9 cellular contexts compared by ENCODE assay signal in genomic region chr1:175481126-175482071, GRCh38.
DNase-seq lines count a peak whose midpoint lies in the region; ATAC-seq, FAIRE-seq and TF ChIP-seq lines count a peak whose summit lies in the region.
"Had no signal": no experiment of that assay in that cellular context is flagged by ENCODE, and none has a peak within 500 bp of the region (broad histone marks: within the 10 kb centered on the region; RNA-seq: fewer than 3 reads in every experiment).

No MANE protein-coding gene starts in this region.

- H2AFZ ChIP-seq in H1 (ENCODE audit: low read length), result no peak overlapping the region

- H3K23ac ChIP-seq in H1 (ENCODE audit: insufficient read length), result no peak overlapping the region

- no peak overlapping the region for H2AK5ac ChIP-seq in H1 (ENCODE audit: low read depth, low read length)

- no peaks in the 10 kb centered on the region for H3K79me1 ChIP-seq in H1 (ENCODE audit: low read depth, low read length)

- no peak overlapping the region for H2BK5ac ChIP-seq in H1 (ENCODE audit: low read depth, low read length)

- intact Hi-C loops in natural killer cell (cut with micrococcal nuclease), result loop anchor here (1.0 to 10.0 kb wide), 2 partner anchors 262 to 403 kb away; partner anchors contain the start of gene TNR

- no peak overlapping the region for H2BK120ac ChIP-seq in H1 (replicated peaks; ENCODE audit: low read depth, low read length)

- ATAC-seq in GM21390 (IDR thresholded peaks at IDR 0.05; ENCODE audit: unreplicated experiment) (peak; percentile 55), natural killer cell (peak; percentile 48 to 72 (median 49))

- H2BK20ac ChIP-seq in H1 (ENCODE audit: low read length), result no peak overlapping the region

- TF ChIP-seq CTCF in H1 (IDR thresholded peaks at IDR 0.05; ENCODE audit: control extremely low read depth in 1 of 3, insufficient read depth in 1 of 3, low read depth in 1 of 3, low read length in 3 of 3), result peak in 2 of 3 experiments; percentile 45 to 58; a peak in 2 of 4 replicates
- peak; percentile 71 for TF ChIP-seq CTCF in natural killer cell (IDR thresholded peaks at IDR 0.05)

- CTCF ChIA-PET in H1 (lab: Charles Lee; ENCODE audit: partially characterized antibody), result interaction anchor here (0.6 to 2.2 kb wide), 21 partner anchors 9 to 274 kb away, joined by 3 to 9 read pairs (median 3); no protein-coding TSS in a partner anchor

- FAIRE-seq in H1 (lab: Jason Lieb, UNC), result no peak

- H3K79me2 ChIP-seq in H1 (ENCODE audit: control insufficient read depth in 1 of 2, insufficient read depth in 2 of 2, low read length in 2 of 2), result no peaks in the 10 kb centered on the region

- H2BK15ac ChIP-seq in H1 (ENCODE audit: low read length), result no peak overlapping the region

- H4K5ac ChIP-seq in H1 (ENCODE audit: insufficient read length, low read depth, low read length), result no peak overlapping the region

- TF ChIP-seq EP300 in H1 (IDR thresholded peaks at IDR 0.05; ENCODE audit: borderline replicate concordance in 1 of 2, low read depth in 2 of 2, low read length in 2 of 2), result no peak

- no peak overlapping the region for H3K27ac ChIP-seq in H1 (ENCODE audit: low read depth, low read length)

- H3K18ac ChIP-seq in H1 (ENCODE audit: extremely low read depth, low read length), result no peak overlapping the region

- H3K36me3 ChIP-seq in H1 (ENCODE audit: control insufficient read depth in 2 of 4, insufficient read depth in 4 of 4, low read length in 3 of 4), result no peaks in the 10 kb centered on the region

- H3K27ac Mint-ChIP-seq in natural killer cell, result no peak overlapping the region
- H3K27ac Mint-ChIP-seq in T-helper 2 cell treated with Interferon-gamma antibody and Interleukin-4, amounts not matched to agents 5 μg/mL and 100 μg/mL, for 36 hours, result no peak overlapping the region
- H3K27ac Mint-ChIP-seq: stimulated activated naive CD8-positive, alpha-beta T cell treated with anti-CD3 and anti-CD28 coated beads, Interleukin-15, Interleukin-2, amounts not matched to agents 100 ng/mL and 50 ng/mL, for 24 hours had no signal

- H2BK12ac ChIP-seq in H1 (ENCODE audit: low read depth, low read length), result no peak overlapping the region

- H3K14ac ChIP-seq in H1 (ENCODE audit: insufficient read length), result no peak overlapping the region

- no peak overlapping the region for H3K4me3 ChIP-seq in H1 (ENCODE audit: extremely low read depth in 1 of 4, insufficient read depth in 2 of 4, low read depth in 3 of 4, low read length in 4 of 4)

- DNase-seq in AML-193 (lab: John Stamatoyannopoulos, UW), result peak; percentile 1 to 22
- DNase-seq in NCI-H526 (lab: John Stamatoyannopoulos, UW), result peak; percentile 52 to 83
- no peak for DNase-seq in H1 (ENCODE audit: low read depth in 1 of 2, low spot score in 2 of 2)
- DNase-seq in natural killer cell, result no peak
- no peak for DNase-seq in T-helper 2 cell treated with Interferon-gamma antibody and Interleukin-4, amounts not matched to agents 5 μg/mL and 100 μg/mL, for 36 hours (ENCODE audit: low spot score)
- no peak for DNase-seq in occipital lobe (lab: John Stamatoyannopoulos, UW)
- DNase-seq in mucosa of gallbladder (ENCODE audit: low spot score), result no peak

- H3K9me3 ChIP-seq in H1 (ENCODE audit: insufficient read depth in 2 of 2, low read depth in 1 of 2, low read length in 1 of 2), result no peaks in the 10 kb centered on the region

- no peaks in the 10 kb centered on the region for H3K9me3 Mint-ChIP-seq in natural killer cell
- no peaks in the 10 kb centered on the region for H3K9me3 Mint-ChIP-seq in T-helper 2 cell treated with Interferon-gamma antibody and Interleukin-4, amounts not matched to agents 5 μg/mL and 100 μg/mL, for 36 hours
- H3K9me3 Mint-ChIP-seq: stimulated activated naive CD8-positive, alpha-beta T cell treated with anti-CD3 and anti-CD28 coated beads, Interleukin-15, Interleukin-2, amounts not matched to agents 100 ng/mL and 50 ng/mL, for 24 hours had no signal

- no peaks in the 10 kb centered on the region for H3K36me3 Mint-ChIP-seq in natural killer cell
- H3K36me3 Mint-ChIP-seq in T-helper 2 cell treated with Interferon-gamma antibody and Interleukin-4, amounts not matched to agents 5 μg/mL and 100 μg/mL, for 36 hours (ENCODE audit: low read depth), result no peaks in the 10 kb centered on the region

- H4K20me1 ChIP-seq in H1 (replicated peaks in 1 of 2; ENCODE audit: control insufficient read depth in 1 of 2, insufficient read depth in 2 of 2, low read length in 2 of 2), result no peaks in the 10 kb centered on the region

- POLR2A ChIA-PET in H1 (lab: Charles Lee; ENCODE audit: partially characterized antibody), result no interaction called here

- no peak overlapping the region for H3K4me2 ChIP-seq in H1 (ENCODE audit: insufficient read depth in 1 of 2, low read depth in 2 of 2, low read length in 2 of 2)

- no peak for TF ChIP-seq POLR2A in H1 (IDR thresholded peaks at IDR 0.05; ENCODE audit: control extremely low read depth in 1 of 2, low read depth in 2 of 2, low read length in 2 of 2)

- H3K4ac ChIP-seq in H1 (replicated peaks; ENCODE audit: insufficient read length, low read depth, low read length), result no peak overlapping the region

- H3K4me3 Mint-ChIP-seq in natural killer cell, result no peak overlapping the region
- H3K4me3 Mint-ChIP-seq in T-helper 2 cell treated with Interferon-gamma antibody and Interleukin-4, amounts not matched to agents 5 μg/mL and 100 μg/mL, for 36 hours, result no peak overlapping the region
- H3K4me3 Mint-ChIP-seq: stimulated activated naive CD8-positive, alpha-beta T cell treated with anti-CD3 and anti-CD28 coated beads, Interleukin-15, Interleukin-2, amounts not matched to agents 100 ng/mL and 50 ng/mL, for 24 hours had no signal

- no peaks in the 10 kb centered on the region for H3K4me1 ChIP-seq in H1 (replicated peaks in 1 of 4; ENCODE audit: control insufficient read depth in 3 of 4, insufficient read depth in 4 of 4, low read length in 3 of 4)

- H3K27me3 ChIP-seq in H1 (replicated peaks in 1 of 4; ENCODE audit: control insufficient read depth in 3 of 4, extremely low read depth in 1 of 4, insufficient read depth in 3 of 4, low read length in 3 of 4), result no peaks in the 10 kb centered on the region

- H3K4me1 Mint-ChIP-seq in natural killer cell, result no peaks in the 10 kb centered on the region
- H3K4me1 Mint-ChIP-seq in T-helper 2 cell treated with Interferon-gamma antibody and Interleukin-4, amounts not matched to agents 5 μg/mL and 100 μg/mL, for 36 hours (ENCODE audit: low read depth), result peaks cover 7% of the 10 kb centered on the region

- no peak overlapping the region for H4K91ac ChIP-seq in H1 (replicated peaks; ENCODE audit: insufficient read length, low read length)

- H4K8ac ChIP-seq in H1 (ENCODE audit: extremely low read depth, insufficient read depth, low read length), result no peak overlapping the region

- 62% methylated on average over 10 of the region's 10 CpGs; no CpG with 5 or more reads in 1 of the 2 experiments for WGBS in H1 (ENCODE audit: extremely low coverage in 1 of 2, insufficient coverage in 1 of 2, insufficient read length in 1 of 2, insufficient replicate concordance in 2 of 2, low coverage in 1 of 2, low lambda C conversion rate in 2 of 2, missing lambda C conversion rate in 1 of 2), 2 experiments

- peaks cover 13 to 18% of the 10 kb centered on the region in 2 donors for H3K27me3 Mint-ChIP-seq in natural killer cell (ENCODE audit: low read depth in 2 of 2)
- H3K27me3 Mint-ChIP-seq in T-helper 2 cell treated with Interferon-gamma antibody and Interleukin-4, amounts not matched to agents 5 μg/mL and 100 μg/mL, for 36 hours (ENCODE audit: low read depth), result peaks cover 18% of the 10 kb centered on the region

- no peak overlapping the region for H3K56ac ChIP-seq in H1 (replicated peaks; ENCODE audit: insufficient read length, low read depth, low read length)

- H3K9ac ChIP-seq in H1 (replicated peaks in 1 of 4; ENCODE audit: extremely low read depth in 1 of 4, low read depth in 3 of 4, low read length in 3 of 4), result no peak overlapping the region

- peak; percentile 69 to 77 for TF ChIP-seq RAD21 in H1 (IDR thresholded peaks at IDR 0.05 in 1 of 2, conservative IDR thresholded peaks at IDR 0.05 in 1 of 2; ENCODE audit: low read depth in 2 of 2, low read length in 2 of 2)

- no peaks in the 10 kb centered on the region; the same call in 1 of the 2 replicates for H3K23me2 ChIP-seq in H1 (ENCODE audit: low read depth, low read length)

TF ChIP-seq in H1, 55 proteins besides CTCF, POLR2A, EP300 and RAD21:
- TF ChIP-seq HDAC6 (IDR thresholded peaks at IDR 0.05; ENCODE audit: low read depth, low read length) (no peak), NRF1 (IDR thresholded peaks at IDR 0.05; ENCODE audit: low read depth, low read length) (no peak), YY1 (IDR thresholded peaks at IDR 0.05; ENCODE audit: low read depth, low read length) (no peak), BCL11A (IDR thresholded peaks at IDR 0.05; ENCODE audit: low read depth in 2 of 2, low read length in 2 of 2) (no peak), USF2 (IDR thresholded peaks at IDR 0.05; ENCODE audit: low read length) (no peak), TEAD4 (IDR thresholded peaks at IDR 0.05; ENCODE audit: low read depth, low read length) (no peak), RXRA (IDR thresholded peaks at IDR 0.05; ENCODE audit: insufficient read depth, low read depth, low read length) (no peak), CEBPB (IDR thresholded peaks at IDR 0.05; ENCODE audit: low read depth, low read length) (no peak), EZH2 (IDR thresholded peaks at IDR 0.05; ENCODE audit: low read depth, low read length, severe bottlenecking) (no peak), TAF1 (IDR thresholded peaks at IDR 0.05; ENCODE audit: low read depth, low read length) (no peak), SP2 (IDR thresholded peaks at IDR 0.05; ENCODE audit: low read length) (no peak), JUN (IDR thresholded peaks at IDR 0.05; ENCODE audit: low read depth, low read length) (no peak), FOSL1 (IDR thresholded peaks at IDR 0.05; ENCODE audit: insufficient read depth, low read depth, low read length) (no peak)
TF ChIP-seq in H1: peak in this region for 0.

Comparison
In these comparisons a context has a peak if more than half of its experiments do, and no peak if none do; other contexts are left out.
1. DNase-seq: peak in AML-193 (2 of 2) and NCI-H526 (2 of 2); none in H1 (0 of 2), natural killer cell (single experiment), T-helper 2 cell treated with Interferon-gamma antibody and Interleukin-4, amounts not matched to agents 5 μg/mL and 100 μg/mL, for 36 hours (single experiment), occipital lobe (single experiment) and mucosa of gallbladder (single experiment).